23 cellular contexts compared by ENCODE assay signal in genomic region chr12:40156031-40156764, GRCh38. TPM values are rescaled to one million over a fixed set of nuclear protein-coding genes. Genes with fewer than 3 reads are reported as not detected.
A peak's percentile ranks its signal among the peaks of the same experiment; 100 is the strongest.
DNase-seq lines count a peak whose midpoint lies in the region; ATAC-seq and TF ChIP-seq lines count a peak whose summit lies in the region.
"Had no signal": no experiment of that assay in that cellular context is flagged by ENCODE, and none has a peak within 500 bp of the region (broad histone marks: within the 10 kb centered on the region; RNA-seq: fewer than 3 reads in every experiment).

No MANE protein-coding gene starts in this region.

- TF ChIP-seq POLR2A in transverse colon (IDR thresholded peaks at IDR 0.05), result no peak

- no peak for ATAC-seq in GM18519 (IDR thresholded peaks at IDR 0.05; ENCODE audit: low FRiP score, unreplicated experiment)
- ATAC-seq: activated naive CD8-positive, alpha-beta T cell treated with anti-CD3 and anti-CD28 coated beads, Interleukin-2, amount 50 U/mL, for 24 hours; stimulated activated naive CD8-positive, alpha-beta T cell treated with anti-CD3 and anti-CD28 coated beads, Interleukin-15, amount 100 ng/mL, for 72 hours had no signal

- no peaks in the 10 kb centered on the region for H3K27me3 Mint-ChIP-seq in CD14-positive monocyte (ENCODE audit: low read depth in 3 of 3)

- H3K27ac Mint-ChIP-seq in CD14-positive monocyte, result peak overlapping the region in 5 of 7 donors; percentile 4 to 73 (median 16)
- H3K27ac Mint-ChIP-seq: activated naive CD8-positive, alpha-beta T cell treated with anti-CD3 and anti-CD28 coated beads, Interleukin-2, amount 50 U/mL, for 24 hours; activated T-helper 2 cell treated with anti-CD3 and anti-CD28 coated beads, Interferon-gamma antibody, Interleukin-2, Interleukin-4, amounts not matched to agents 10 μg/mL and 5 μg/mL and 100 μg/mL, durations not matched to agents 14 hours and 24 hours and 36 hours; CD8-positive, alpha-beta memory T cell; dendritic cell treated with granulocyte-macrophage colony-stimulating factor and Interleukin-4, amounts not matched to agents 40 ng/mL and 50 ng/mL, for 4 days; stimulated activated naive CD8-positive, alpha-beta T cell treated with anti-CD3 and anti-CD28 coated beads, Interleukin-15, amount 100 ng/mL, for 72 hours had no signal

- peaks cover 0 to 2% (median 0%) of the 10 kb centered on the region in 7 donors for H3K9me3 Mint-ChIP-seq in CD14-positive monocyte
- H3K9me3 Mint-ChIP-seq: activated naive CD8-positive, alpha-beta T cell treated with anti-CD3 and anti-CD28 coated beads, Interleukin-2, amount 50 U/mL, for 24 hours; CD8-positive, alpha-beta memory T cell; dendritic cell treated with granulocyte-macrophage colony-stimulating factor and Interleukin-4, amounts not matched to agents 40 ng/mL and 50 ng/mL, for 4 days had no signal

- no peak for TF ChIP-seq EP300 in transverse colon (IDR thresholded peaks at IDR 0.05; ENCODE audit: low read depth)

- peak overlapping the region; percentile 81 for H3K27ac ChIP-seq in caudate nucleus (ENCODE audit: low read depth, low read length)
- no peak overlapping the region for H3K27ac ChIP-seq in transverse colon
- H3K27ac ChIP-seq: epithelial cell of prostate, KMS-11, left ventricle myocardium inferior, ovary, sigmoid colon, SK-N-MC had no signal

- H3K4me3 ChIP-seq in transverse colon, result no peak overlapping the region
- H3K4me3 ChIP-seq: left ventricle myocardium inferior, ovary, sigmoid colon, SK-N-MC had no signal

- H3K4me3 Mint-ChIP-seq in CD14-positive monocyte, result peak overlapping the region in 1 of 2 donors; percentile 53
- H3K4me3 Mint-ChIP-seq: activated naive CD8-positive, alpha-beta T cell treated with anti-CD3 and anti-CD28 coated beads, Interleukin-2, amount 50 U/mL, for 24 hours; CD8-positive, alpha-beta memory T cell; dendritic cell treated with granulocyte-macrophage colony-stimulating factor and Interleukin-4, amounts not matched to agents 40 ng/mL and 50 ng/mL, for 4 days; stimulated activated naive CD8-positive, alpha-beta T cell treated with anti-CD3 and anti-CD28 coated beads, Interleukin-15, amount 100 ng/mL, for 72 hours had no signal

- TF ChIP-seq CTCF in CD14-positive monocyte (IDR thresholded peaks at IDR 0.05), result no peak
- no peak for TF ChIP-seq CTCF in transverse colon (IDR thresholded peaks at IDR 0.05)

- no peaks in the 10 kb centered on the region for H3K4me1 ChIP-seq in transverse colon
- H3K4me1 ChIP-seq: left ventricle myocardium inferior, sigmoid colon had no signal

- H3K36me3 ChIP-seq in transverse colon, result no peaks in the 10 kb centered on the region
- H3K36me3 ChIP-seq: left ventricle myocardium inferior, ovary, sigmoid colon had no signal

- in situ Hi-C loops in transverse colon (cut with MboI; ENCODE audit: low pct_ligation_motif_present in 1 of 4, low pct_unique_long_range_greater_than_20kb in 1 of 4, low sequenced_read_pairs in 3 of 4), result loop anchor here in 2 of 4 donors (10.0 to 25.0 kb wide), 2 partner anchors 156 to 159 kb away; no protein-coding TSS in a partner anchor

- intact Hi-C loops in CD14-positive monocyte (cut with micrococcal nuclease) (loop anchor here (5.0 kb wide), 2 partner anchors 51 to 71 kb away; no protein-coding TSS in a partner anchor), transverse colon (cut with DNase I; ENCODE audit: low total_unique reads) (loop anchor here (10.0 kb wide), 1 partner anchor 159 kb away; no protein-coding TSS in a partner anchor)

- DNase-seq in CD14-positive monocyte (ENCODE audit: low spot score) (no peak), NCI-H1105 (lab: John Stamatoyannopoulos, UW) (peak; percentile 33), caudate nucleus (lab: John Stamatoyannopoulos, UW) (peak in 14 of 61 donors; percentile 1 to 88 (median 24)), middle frontal gyrus (ENCODE audit: extremely low spot score, low spot score) (peak; percentile 29), SIG-M5 (lab: John Stamatoyannopoulos, UW) (no peak), transverse colon (no peak), medulla oblongata (ENCODE audit: extremely low spot score) (no peak)
- DNase-seq: activated CD4-positive, CD25-positive, alpha-beta regulatory T cell treated with anti-CD3 and anti-CD28 coated beads, Interleukin-2, amount 50 U/mL, for 72 hours; activated naive CD8-positive, alpha-beta T cell treated with anti-CD3 and anti-CD28 coated beads, Interleukin-2, amount 50 U/mL, for 24 hours; CD8-positive, alpha-beta memory T cell; left ventricle myocardium inferior; NCI-H1048; NCI-H226; ovary; sigmoid colon; stimulated activated naive CD8-positive, alpha-beta T cell treated with anti-CD3 and anti-CD28 coated beads, Interleukin-15, amount 100 ng/mL, for 72 hours; T-helper 9 cell had no signal

- H3K4me1 Mint-ChIP-seq in CD14-positive monocyte, result peaks cover 53% of the 10 kb centered on the region
- H3K4me1 Mint-ChIP-seq: CD8-positive, alpha-beta memory T cell had no signal

- no peaks in the 10 kb centered on the region for H3K9me3 ChIP-seq in transverse colon
- H3K9me3 ChIP-seq: left ventricle myocardium inferior, ovary, sigmoid colon had no signal

- H3K27me3 ChIP-seq in transverse colon, result no peaks in the 10 kb centered on the region
- H3K27me3 ChIP-seq: ovary, sigmoid colon had no signal

- no peaks in the 10 kb centered on the region for H3K36me3 Mint-ChIP-seq in CD14-positive monocyte
- H3K36me3 Mint-ChIP-seq: CD8-positive, alpha-beta memory T cell had no signal

- WGBS in transverse colon (ENCODE audit: low coverage in 1 of 2), 2 donors, result 55 to 64% methylated on average over 5 of the region's 5 CpGs

RNA-seq across cellular contexts. Expression of gene SLC2A13, which starts 50.3 kb away (rescaled TPM):
- polyA plus RNA-seq in CD14-positive monocyte, result 1 to 10 TPM; 2.2 to 2.9 TPM
- 10 to 100 TPM; 31.8 to 70.7 (median 46.8) TPM for total RNA-seq in transverse colon

Comparison
In these comparisons a context has a peak if more than half of its experiments do, and no peak if none do; other contexts are left out.
1. DNase-seq: peak in NCI-H1105 (single experiment) and middle frontal gyrus (single experiment); none in CD14-positive monocyte (single experiment), SIG-M5 (single experiment), transverse colon (single experiment) and medulla oblongata (single experiment).